20 cellular contexts compared by ENCODE assay signal in genomic region chr12:120168337-120168736, GRCh38.
"Had no signal": no experiment of that assay in that cellular context is flagged by ENCODE, and none has a peak within 500 bp of the region (broad histone marks: within the 10 kb centered on the region; RNA-seq: fewer than 3 reads in every experiment).

No MANE protein-coding gene starts in this region.

- DNase-seq: activated CD4-positive, alpha-beta T cell treated with anti-CD3 and anti-CD28 coated beads, Interleukin-2, amount 50 U/mL, for 4 hours; activated effector memory CD4-positive, alpha-beta T cell treated with anti-CD3 and anti-CD28 coated beads, Interleukin-2, amount 50 U/mL, for 16 hours; activated naive CD4-positive, alpha-beta T cell treated with anti-CD3 and anti-CD28 coated beads, Interleukin-2, amount 50 U/mL, for 16 hours; activated T-cell treated with anti-CD3 and anti-CD28 coated beads, Interleukin-2, amount 50 U/mL, for 4 hours; adrenal gland; cerebellar nuclear complex; effector CD8-positive, alpha-beta T cell; immature natural killer cell; kidney glomerular epithelial cell; left ventricle myocardium inferior; psoas muscle; right cardiac atrium; stimulated activated CD4-positive, alpha-beta T cell treated with anti-CD3 and anti-CD28 coated beads, Interleukin-15, amount 100 ng/mL, for 24 hours; stimulated activated CD4-positive, alpha-beta T cell treated with anti-CD3 and anti-CD28 coated beads, Interleukin-4, amount 100 ng/mL, for 24 hours; testis; upper lobe of left lung had no signal

- H3K27ac Mint-ChIP-seq: stimulated activated effector memory CD8-positive, alpha-beta T cell treated with anti-CD3 and anti-CD28 coated beads, Interleukin-12 subunit alpha, Interleukin-12 subunit beta, amount 100 ng/mL, for 72 hours; T-helper 2 cell treated with Interferon-gamma antibody and Interleukin-4, amounts not matched to agents 5 μg/mL and 100 μg/mL, for 36 hours had no signal

- H3K4me3 ChIP-seq: adrenal gland, left ventricle myocardium inferior, psoas muscle, skin epidermis, testis, upper lobe of left lung had no signal

- ATAC-seq: activated T-cell treated with anti-CD3 and anti-CD28 coated beads, Interleukin-2, amount 50 U/mL, for 4 hours; esophagus mucosa; psoas muscle; right cardiac atrium; stimulated activated effector memory CD8-positive, alpha-beta T cell treated with anti-CD3 and anti-CD28 coated beads, Interleukin-12 subunit alpha, Interleukin-12 subunit beta, amount 100 ng/mL, for 72 hours had no signal

- H3K4me1 ChIP-seq: adrenal gland, left ventricle myocardium inferior, psoas muscle, testis, upper lobe of left lung had no signal

- H3K27ac ChIP-seq: adrenal gland, left ventricle myocardium inferior, psoas muscle, skin epidermis, testis, upper lobe of left lung had no signal

- H3K9me3 Mint-ChIP-seq: activated T-cell treated with anti-CD3 and anti-CD28 coated beads, Interleukin-2, amount 50 U/mL, for 4 hours; immature natural killer cell; stimulated activated effector memory CD8-positive, alpha-beta T cell treated with anti-CD3 and anti-CD28 coated beads, Interleukin-12 subunit alpha, Interleukin-12 subunit beta, amount 100 ng/mL, for 72 hours; T-helper 2 cell treated with Interferon-gamma antibody and Interleukin-4, amounts not matched to agents 5 μg/mL and 100 μg/mL, for 36 hours had no signal

- H3K27me3 ChIP-seq: adrenal gland, testis, upper lobe of left lung had no signal

- H3K9me3 ChIP-seq: adrenal gland, left ventricle myocardium inferior, psoas muscle, testis, upper lobe of left lung had no signal

- H3K4me1 Mint-ChIP-seq: immature natural killer cell had no signal

- H3K4me3 Mint-ChIP-seq: activated T-cell treated with anti-CD3 and anti-CD28 coated beads, Interleukin-2, amount 50 U/mL, for 4 hours; immature natural killer cell; stimulated activated effector memory CD8-positive, alpha-beta T cell treated with anti-CD3 and anti-CD28 coated beads, Interleukin-12 subunit alpha, Interleukin-12 subunit beta, amount 100 ng/mL, for 72 hours; T-helper 2 cell treated with Interferon-gamma antibody and Interleukin-4, amounts not matched to agents 5 μg/mL and 100 μg/mL, for 36 hours had no signal
